19 cellular contexts compared by ENCODE assay signal in genomic region chr17:80805032-80805751, GRCh38.
DNase-seq lines count a peak whose midpoint lies in the region; ATAC-seq and TF ChIP-seq lines count a peak whose summit lies in the region.
"Had no signal": no experiment of that assay in that cellular context is flagged by ENCODE, and none has a peak within 500 bp of the region (broad histone marks: within the 10 kb centered on the region; RNA-seq: fewer than 3 reads in every experiment).

No MANE protein-coding gene starts in this region.

- DNase-seq in T-helper 2 cell treated with Interferon-gamma antibody and Interleukin-4, amounts not matched to agents 5 μg/mL and 100 μg/mL, for 36 hours (ENCODE audit: low spot score) = no peak
- DNase-seq in T-helper 2 cell (no peak), H9 (peak; percentile 33), choroid plexus epithelial cell (ENCODE audit: low read depth) (peak; percentile 61), neural progenitor cell (ENCODE audit: low spot score) (no peak), NAMALWA (ENCODE audit: low spot score) (no peak)
- DNase-seq: activated B cell treated with CpG ODN at 0.5 μM for 24 hours; activated T-cell treated with anti-CD3 and anti-CD28 coated beads, Interleukin-2, amount 50 U/mL, for 72 hours; amygdala; CD8-positive, alpha-beta memory T cell; EL; heart left ventricle; NCI-H1694 treated with DMSO at 0.1 percent for 48 hours; NCI-H524 treated with DMSO at 0.1 percent for 48 hours had no signal

- H2BK15ac ChIP-seq in H9 (ENCODE audit: low read depth, low read length) = no peak overlapping the region

- H3K4me3 Mint-ChIP-seq in T-helper 2 cell treated with Interferon-gamma antibody and Interleukin-4, amounts not matched to agents 5 μg/mL and 100 μg/mL, for 36 hours = no peak overlapping the region
- H3K4me3 Mint-ChIP-seq in H9 (no peak overlapping the region), neural progenitor cell (no peak overlapping the region)
- H3K4me3 Mint-ChIP-seq: activated B cell treated with CpG ODN at 0.5 μM for 24 hours; activated T-cell treated with anti-CD3 and anti-CD28 coated beads, Interleukin-2, amount 50 U/mL, for 72 hours; CD8-positive, alpha-beta memory T cell had no signal

- H3K9me3 ChIP-seq in H9 (ENCODE audit: control insufficient read depth, low read depth, low read length) = no peaks in the 10 kb centered on the region
- peaks cover 10% of the 10 kb centered on the region for H3K9me3 ChIP-seq in neural progenitor cell (ENCODE audit: low read depth)

- H3F3A ChIP-seq in neural progenitor cell (ENCODE audit: low read depth) = no peaks in the 10 kb centered on the region

- H2BK120ac ChIP-seq in H9 (ENCODE audit: low read depth, low read length, poor library complexity, severe bottlenecking) = no peak overlapping the region

- no peaks in the 10 kb centered on the region for H3K79me1 ChIP-seq in H9 (ENCODE audit: insufficient read depth, low read depth, low read length, poor library complexity, severe bottlenecking)

- no peak overlapping the region for H3K23ac ChIP-seq in H9 (ENCODE audit: insufficient read length, low read depth, low read length)

- H2AK5ac ChIP-seq in H9 (ENCODE audit: insufficient read length, low read length) = no peak overlapping the region

- H2AFZ ChIP-seq in H9 (ENCODE audit: low read length) (no peak overlapping the region), neural progenitor cell (replicated peaks) (no peak overlapping the region)

- H2BK20ac ChIP-seq in H9 (ENCODE audit: low read depth, low read length, poor library complexity, severe bottlenecking) = no peak overlapping the region

- H3K9me3 Mint-ChIP-seq in T-helper 2 cell treated with Interferon-gamma antibody and Interleukin-4, amounts not matched to agents 5 μg/mL and 100 μg/mL, for 36 hours = peaks cover 22% of the 10 kb centered on the region
- peaks cover 15 to 17% of the 10 kb centered on the region in 2 experiments for H3K9me3 Mint-ChIP-seq in H9
- H3K9me3 Mint-ChIP-seq in neural progenitor cell = peaks cover 11% of the 10 kb centered on the region

- no peak overlapping the region for H4K91ac ChIP-seq in H9 (ENCODE audit: insufficient read length, low read depth, low read length)

- H4K5ac ChIP-seq in H9 (ENCODE audit: insufficient read length, low read depth, low read length) = no peak overlapping the region

- H3T11ph ChIP-seq in H9 (ENCODE audit: low read length) = no peak overlapping the region

- ATAC-seq in GM19397 (IDR thresholded peaks at IDR 0.05; ENCODE audit: unreplicated experiment) (no peak), HG02642 (IDR thresholded peaks at IDR 0.05; ENCODE audit: poor library complexity, unreplicated experiment) (no peak)
- ATAC-seq: activated T-cell treated with anti-CD3 and anti-CD28 coated beads, Interleukin-2, amount 50 U/mL, for 72 hours; heart left ventricle had no signal

- no peaks in the 10 kb centered on the region for H3K79me2 ChIP-seq in H9 (ENCODE audit: insufficient read depth, low read length)
- no peaks in the 10 kb centered on the region for H3K79me2 ChIP-seq in neural progenitor cell (ENCODE audit: low read depth)

- no peak overlapping the region for H3K4me2 ChIP-seq in H9 (ENCODE audit: insufficient read depth, insufficient read length, low read length)
- H3K4me2 ChIP-seq in neural progenitor cell = no peak overlapping the region

- no peak overlapping the region for H3K4me3 ChIP-seq in choroid plexus epithelial cell (ENCODE audit: low read depth, low read length)
- H3K4me3 ChIP-seq in neural progenitor cell = no peak overlapping the region
- H3K4me3 ChIP-seq: heart left ventricle, skin epidermis, tibial artery had no signal

- H2BK5ac ChIP-seq in H9 (ENCODE audit: insufficient read length, low read length) = no peak overlapping the region

- no peaks in the 10 kb centered on the region for H3K27me3 ChIP-seq in H9 (ENCODE audit: insufficient read depth, low read length)
- no peaks in the 10 kb centered on the region for H3K27me3 ChIP-seq in neural progenitor cell
- H3K27me3 ChIP-seq: heart left ventricle, tibial artery had no signal

- H3K14ac ChIP-seq in H9 (ENCODE audit: insufficient read depth, low read length) = no peak overlapping the region

- peaks cover 53% of the 10 kb centered on the region for H3K36me3 Mint-ChIP-seq in T-helper 2 cell treated with Interferon-gamma antibody and Interleukin-4, amounts not matched to agents 5 μg/mL and 100 μg/mL, for 36 hours (ENCODE audit: low read depth)
- H3K36me3 Mint-ChIP-seq in H9 (ENCODE audit: insufficient read depth in 1 of 3, low read depth in 3 of 3) (peaks cover 14 to 23% (median 19%) of the 10 kb centered on the region in 3 experiments), neural progenitor cell (peaks cover 17% of the 10 kb centered on the region)

- H3K23me2 ChIP-seq in H9 (ENCODE audit: insufficient read length, low read depth, low read length, poor library complexity, severe bottlenecking) = no peaks in the 10 kb centered on the region

- H3K27me3 Mint-ChIP-seq in T-helper 2 cell treated with Interferon-gamma antibody and Interleukin-4, amounts not matched to agents 5 μg/mL and 100 μg/mL, for 36 hours (ENCODE audit: low read depth) = no peaks in the 10 kb centered on the region
- H3K27me3 Mint-ChIP-seq in H9 (ENCODE audit: low read depth) = no peaks in the 10 kb centered on the region
- no peaks in the 10 kb centered on the region for H3K27me3 Mint-ChIP-seq in neural progenitor cell (ENCODE audit: insufficient read depth, low read depth)
- H3K27me3 Mint-ChIP-seq: activated B cell treated with CpG ODN at 0.5 μM for 24 hours; CD8-positive, alpha-beta memory T cell had no signal

- WGBS in H9 (ENCODE audit: extremely low coverage, insufficient read length, low lambda C conversion rate) = no CpG with 5 or more reads among the region's 15 CpGs

- no peak for TF ChIP-seq CTCF in H9 (conservative IDR thresholded peaks at IDR 0.05)
- TF ChIP-seq CTCF in choroid plexus epithelial cell (conservative IDR thresholded peaks at IDR 0.05; ENCODE audit: low read depth, low read length) = no peak
- no peak for TF ChIP-seq CTCF in neural progenitor cell (IDR thresholded peaks at IDR 0.05)

- no peak overlapping the region for H3K18ac ChIP-seq in H9 (ENCODE audit: insufficient read length, low read depth, low read length)

- H3K27ac ChIP-seq in H9 (ENCODE audit: insufficient read length, low read depth, low read length) (no peak overlapping the region), neural progenitor cell (no peak overlapping the region)
- H3K27ac ChIP-seq: epithelial cell of prostate, heart left ventricle, skin epidermis, tibial artery had no signal

- H3K27ac Mint-ChIP-seq in T-helper 2 cell treated with Interferon-gamma antibody and Interleukin-4, amounts not matched to agents 5 μg/mL and 100 μg/mL, for 36 hours = peak overlapping the region; percentile 36
- H3K27ac Mint-ChIP-seq in H9 (peak overlapping the region in 2 of 3 experiments; percentile 39 to 56; a peak in 3 of 7 replicates), neural progenitor cell (peak overlapping the region; percentile 51)
- H3K27ac Mint-ChIP-seq: activated B cell treated with CpG ODN at 0.5 μM for 24 hours; activated T-cell treated with anti-CD3 and anti-CD28 coated beads, Interleukin-2, amount 50 U/mL, for 72 hours had no signal

- peaks cover 9% of the 10 kb centered on the region for H3K36me3 ChIP-seq in neural progenitor cell

- no peaks in the 10 kb centered on the region for H3K4me1 ChIP-seq in H9 (ENCODE audit: insufficient read depth, low read length)
- peaks cover 9% of the 10 kb centered on the region for H3K4me1 ChIP-seq in neural progenitor cell
- H3K4me1 ChIP-seq: heart left ventricle, tibial artery had no signal

- H3K4ac ChIP-seq in H9 (ENCODE audit: low read depth, low read length) = no peak overlapping the region

- no peak overlapping the region for H4K8ac ChIP-seq in H9 (replicated peaks; ENCODE audit: insufficient read length, low read depth, low read length)

- H4K20me1 ChIP-seq in H9 (ENCODE audit: control insufficient read depth, insufficient read depth, insufficient read length) (no peaks in the 10 kb centered on the region), neural progenitor cell (ENCODE audit: low read depth) (no peaks in the 10 kb centered on the region)

- H2BK12ac ChIP-seq in H9 (ENCODE audit: insufficient read length, low read depth, low read length) = no peak overlapping the region

- no peak overlapping the region for H3K9ac ChIP-seq in H9 (ENCODE audit: extremely low read depth, insufficient read length, low read length)
- no peak overlapping the region for H3K9ac ChIP-seq in neural progenitor cell

- H3K4me1 Mint-ChIP-seq in T-helper 2 cell treated with Interferon-gamma antibody and Interleukin-4, amounts not matched to agents 5 μg/mL and 100 μg/mL, for 36 hours (ENCODE audit: low read depth) = peaks cover 20% of the 10 kb centered on the region
- H3K4me1 Mint-ChIP-seq in H9 = peaks cover 20 to 23% of the 10 kb centered on the region in 2 experiments
- peaks cover 8% of the 10 kb centered on the region for H3K4me1 Mint-ChIP-seq in neural progenitor cell

- no peak overlapping the region for H3K56ac ChIP-seq in H9 (ENCODE audit: insufficient read length, low read depth, low read length)

Comparison
In these comparisons a context has a peak if more than half of its experiments do, and no peak if none do; other contexts are left out.
1. DNase-seq: peak in H9 (single experiment) and choroid plexus epithelial cell (single experiment); none in T-helper 2 cell treated with Interferon-gamma antibody and Interleukin-4, amounts not matched to agents 5 μg/mL and 100 μg/mL, for 36 hours (single experiment), T-helper 2 cell (0 of 5), neural progenitor cell (single experiment) and NAMALWA (single experiment).
2. Peak in every context shown above with its lines, with median percentiles within 50 percentile points of each other: H3K27ac Mint-ChIP-seq.